Comparison of ENCODE assay signal across 10 cellular contexts in genomic region chr3:117045143-117045542, GRCh38.
DNase-seq lines count a peak whose midpoint lies in the region; TF ChIP-seq lines count a peak whose summit lies in the region.
"Had no signal": no experiment of that assay in that cellular context is flagged by ENCODE, and none has a peak within 500 bp of the region (broad histone marks: within the 10 kb centered on the region; RNA-seq: fewer than 3 reads in every experiment).

No MANE protein-coding gene starts in this region.

- H3K4me1 ChIP-seq in NT2/D1 (ENCODE audit: insufficient read depth, insufficient read length) (no peaks in the 10 kb centered on the region), transverse colon (peaks cover 0 to 9% (median 0%) of the 10 kb centered on the region in 4 donors)

- in situ Hi-C loops in transverse colon (cut with MboI; ENCODE audit: low pct_ligation_motif_present in 1 of 4, low pct_unique_long_range_greater_than_20kb in 1 of 4, low sequenced_read_pairs in 3 of 4) = no loop called here

- no peak overlapping the region for H3K4me3 ChIP-seq in NT2/D1 (ENCODE audit: insufficient read length, low read depth)
- H3K4me3 ChIP-seq in transverse colon = no peak overlapping the region

- H3K9me3 ChIP-seq in NT2/D1 (ENCODE audit: insufficient read depth, low read length) = peaks cover 9% of the 10 kb centered on the region; the same call in 1 of the 2 replicates
- no peaks in the 10 kb centered on the region for H3K9me3 ChIP-seq in transverse colon

- no peak overlapping the region for H3K9ac ChIP-seq in NT2/D1 (ENCODE audit: insufficient read length, low read depth)

- DNase-seq in SIG-M5 treated with dmso at 0.1 percent for 504 hours (lab: John Stamatoyannopoulos, UW; ENCODE audit: unreplicated experiment) (peak; percentile 38), SIG-M5 (lab: John Stamatoyannopoulos, UW) (no peak), NT2/D1 (ENCODE audit: low read depth, low spot score) (peak; percentile 46), iPS DF 4.7 (ENCODE audit: extremely low read depth, low spot score) (peak; percentile 64), transverse colon (peak; percentile 19), mesenteric fat pad (ENCODE audit: low spot score) (no peak)
- no peak for DNase-seq in activated CD4-positive, alpha-beta T cell treated with anti-CD3 and anti-CD28 coated beads, Interleukin-2, amount 50 U/mL, for 48 hours
- DNase-seq in central memory CD4-positive, alpha-beta T cell = no peak
- DNase-seq: retina, WERI-Rb-1 had no signal

- TF ChIP-seq POLR2A in transverse colon (IDR thresholded peaks at IDR 0.05) = no peak

- TF ChIP-seq CTCF in transverse colon (IDR thresholded peaks at IDR 0.05) = no peak

- no peak for TF ChIP-seq EP300 in transverse colon (IDR thresholded peaks at IDR 0.05; ENCODE audit: low read depth)

- 0% methylated on average over 1 of the region's 1 CpG; no CpG with 5 or more reads in 1 of the 2 donors for WGBS in transverse colon (ENCODE audit: low coverage in 1 of 2), 2 donors

- H3K36me3 ChIP-seq in NT2/D1 (ENCODE audit: insufficient read depth, insufficient read length, low read length) = no peaks in the 10 kb centered on the region
- no peaks in the 10 kb centered on the region for H3K36me3 ChIP-seq in transverse colon
- H3K36me3 ChIP-seq: WERI-Rb-1 had no signal

- intact Hi-C loops in transverse colon (cut with DNase I; ENCODE audit: low total_unique reads) = no loop called here

- H3K27me3 ChIP-seq in NT2/D1 (ENCODE audit: insufficient read depth, insufficient read length) (no peaks in the 10 kb centered on the region), transverse colon (no peaks in the 10 kb centered on the region)

- no peak overlapping the region for H3K27ac ChIP-seq in transverse colon
- H3K27ac ChIP-seq: WERI-Rb-1 had no signal

Comparison
In these comparisons a context has a peak if more than half of its experiments do, and no peak if none do; other contexts are left out.
1. DNase-seq: peak in SIG-M5 treated with dmso at 0.1 percent for 504 hours (single experiment), NT2/D1 (single experiment), iPS DF 4.7 (single experiment) and transverse colon (single experiment); none in SIG-M5 (single experiment), activated CD4-positive, alpha-beta T cell treated with anti-CD3 and anti-CD28 coated beads, Interleukin-2, amount 50 U/mL, for 48 hours (0 of 2), central memory CD4-positive, alpha-beta T cell (single experiment) and mesenteric fat pad (single experiment).